Comparison of ENCODE assay signal across 8 cellular contexts in the genomic region with DNA sequence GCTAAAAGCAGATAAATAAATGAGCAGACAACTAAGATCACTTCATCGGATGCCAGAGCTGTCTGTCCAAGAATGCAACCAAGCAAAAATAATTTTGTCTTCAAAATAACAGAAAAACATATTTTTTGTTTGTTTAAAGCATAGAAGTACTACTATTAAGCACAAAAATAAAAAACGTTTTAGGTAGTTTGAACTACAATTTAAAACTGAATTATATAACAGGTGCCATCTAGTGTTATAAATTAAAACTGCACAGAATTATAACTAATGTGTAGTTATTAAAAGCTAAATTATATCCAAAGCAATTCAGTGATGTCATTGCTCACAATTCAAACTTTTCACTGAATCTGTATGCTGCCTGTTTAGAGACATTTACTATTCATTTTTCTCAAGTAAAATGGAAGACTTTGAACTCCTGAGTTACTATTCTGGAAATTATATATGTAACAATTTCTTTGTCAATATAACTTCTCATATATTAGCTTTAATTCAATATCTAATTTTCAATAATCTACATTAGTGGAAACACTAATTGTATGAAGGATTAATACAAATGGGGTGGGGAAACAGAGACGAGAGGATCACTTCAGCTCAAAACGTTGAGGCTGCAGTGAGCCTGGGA. TPM values are rescaled to one million over a fixed set of nuclear protein-coding genes. Genes with fewer than 3 reads are reported as not detected.
DNase-seq lines count a peak whose midpoint lies in the region; ATAC-seq, FAIRE-seq and TF ChIP-seq lines count a peak whose summit lies in the region.

No MANE protein-coding gene starts in this region.

- DNase-seq in SIG-M5 treated with dmso at 0.1 percent for 504 hours (lab: John Stamatoyannopoulos, UW; ENCODE audit: unreplicated experiment) (peak; percentile 23), SIG-M5 (lab: John Stamatoyannopoulos, UW) (no peak), Peyer's patch (no peak), esophagus squamous epithelium (lab: John Stamatoyannopoulos, UW) (no peak), small intestine (peak; percentile 11), GM19238 (ENCODE audit: insufficient read length, low spot score) (no peak), H7 (no peak)

- TF ChIP-seq CTCF in Peyer's patch (IDR thresholded peaks at IDR 0.05), result peak in 5 of 6 experiments; percentile 21 to 53 (median 41)
- peak in 5 of 6 experiments; percentile 20 to 73 (median 65) for TF ChIP-seq CTCF in esophagus squamous epithelium (IDR thresholded peaks at IDR 0.05)

- no peak overlapping the region for H3K27ac ChIP-seq in Peyer's patch
- no peak overlapping the region for H3K27ac ChIP-seq in esophagus squamous epithelium
- H3K27ac ChIP-seq in small intestine (ENCODE audit: low read depth in 1 of 2, low read length in 1 of 2), result no peak overlapping the region

- TF ChIP-seq POLR2A in Peyer's patch (IDR thresholded peaks at IDR 0.05) (no peak), esophagus squamous epithelium (IDR thresholded peaks at IDR 0.05) (no peak)

- FAIRE-seq in small intestine (lab: Jason Lieb, UNC), result peak; percentile 85

- 53 to 55% methylated on average over 4 of the region's 4 CpGs for WGBS in esophagus squamous epithelium, 2 donors
- 63 to 67% (median 65%) methylated on average over 4 of the region's 4 CpGs for WGBS in small intestine, 3 donors

- intact Hi-C loops in esophagus squamous epithelium (cut with DNase I), result no loop called here

- H3K9me3 ChIP-seq in Peyer's patch (no peaks in the 10 kb centered on the region), esophagus squamous epithelium (no peaks in the 10 kb centered on the region), small intestine (ENCODE audit: control insufficient read depth, low read depth) (no peaks in the 10 kb centered on the region)

- H3K4me1 ChIP-seq in Peyer's patch (no peaks in the 10 kb centered on the region), esophagus squamous epithelium (peaks cover 0 to 10% (median 0%) of the 10 kb centered on the region in 3 donors), small intestine (ENCODE audit: control insufficient read depth in 2 of 2, insufficient read depth in 1 of 2, low read depth in 1 of 2, low read length in 1 of 2) (no peaks in the 10 kb centered on the region)

- no peak for ATAC-seq in HG03045 (IDR thresholded peaks at IDR 0.05; ENCODE audit: unreplicated experiment)

- H3K27me3 ChIP-seq in Peyer's patch (no peaks in the 10 kb centered on the region), esophagus squamous epithelium (no peaks in the 10 kb centered on the region), small intestine (ENCODE audit: control insufficient read depth in 2 of 2, insufficient read depth in 2 of 2, low read length in 2 of 2) (no peaks in the 10 kb centered on the region), H7 (ENCODE audit: control insufficient read depth, insufficient read depth, low read length) (no peaks in the 10 kb centered on the region)

- H3K4me3 ChIP-seq in Peyer's patch, result no peak overlapping the region
- H3K4me3 ChIP-seq in esophagus squamous epithelium, result no peak overlapping the region
- H3K4me3 ChIP-seq in small intestine (ENCODE audit: low read depth in 1 of 2, low read length in 2 of 2), result no peak overlapping the region
- H3K4me3 ChIP-seq in H7 (ENCODE audit: insufficient read depth, low read depth, low read length), result no peak overlapping the region

- H3K36me3 ChIP-seq in Peyer's patch, result peaks cover 0 to 16% (median 0%) of the 10 kb centered on the region in 3 donors
- peaks cover 0 to 65% (median 0%) of the 10 kb centered on the region in 3 donors for H3K36me3 ChIP-seq in esophagus squamous epithelium
- H3K36me3 ChIP-seq in small intestine (ENCODE audit: control insufficient read depth in 2 of 2, insufficient read depth in 2 of 2, low read length in 2 of 2), result peaks cover 10 to 11% of the 10 kb centered on the region in 2 donors
- no peaks in the 10 kb centered on the region; the same call in 1 of the 2 replicates for H3K36me3 ChIP-seq in H7 (replicated peaks; ENCODE audit: control insufficient read depth, insufficient read depth, low read length)

RNA-seq across cellular contexts. Expression of a gene that starts 29.5 kb away (rescaled TPM):
- total RNA-seq in Peyer's patch (10 to 100 TPM; 12.2 to 32.2 (median 21.5) TPM), esophagus squamous epithelium (10 to 100 TPM in 3 of 4 donors, 1 to 10 TPM in 1; 9.1 to 44.6 (median 19.4) TPM)
- polyA plus RNA-seq in small intestine, result 1 to 10 TPM; 2.4 to 5.7 (median 5.6) TPM
- total RNA-seq in H7 (2014; rRNA removed; shearing (Covaris generic)), result 9.5 and 13.4 TPM in 2 replicates

RNA-seq across cellular contexts. Expression of a gene that starts 29.9 kb away (rescaled TPM):
- 10 to 100 TPM; 13.8 to 24.8 (median 18.8) TPM for total RNA-seq in Peyer's patch
- total RNA-seq in esophagus squamous epithelium, result 10 to 100 TPM in 3 of 4 donors, 1 to 10 TPM in 1; 9.7 to 12.3 (median 12.0) TPM
- polyA plus RNA-seq in small intestine, result 1 to 10 TPM; 4.2 to 5.3 (median 4.6) TPM
- total RNA-seq in H7 (2014; rRNA removed; shearing (Covaris generic)), result 8.3 and 13.2 TPM in 2 replicates

RNA-seq across cellular contexts. Expression of a gene that starts 43.7 kb away (rescaled TPM):
- not detected for total RNA-seq in Peyer's patch
- 100 to 1,000 TPM in 1 of 4 donors, 10 to 100 TPM in 3; 38.5 to 133 (median 81.9) TPM for total RNA-seq in esophagus squamous epithelium
- polyA plus RNA-seq in small intestine, result under 1 TPM in 1 of 3 donors, not detected in 2; 0.07 TPM
- total RNA-seq in H7 (2014; rRNA removed; shearing (Covaris generic)), result 0.11 and 1.9 TPM in 2 replicates

Comparison
In these comparisons a context has a peak if more than half of its experiments do, and no peak if none do; other contexts are left out.
1. DNase-seq: peak in SIG-M5 treated with dmso at 0.1 percent for 504 hours (single experiment) and small intestine (single experiment); none in SIG-M5 (single experiment), Peyer's patch (0 of 3), esophagus squamous epithelium (single experiment), GM19238 (single experiment) and H7 (single experiment).
2. RNA of a gene that starts 43.7 kb away (total RNA-seq): 38.5 to 133 TPM in esophagus squamous epithelium; 0.11 to 1.9 TPM in H7 and not detected in Peyer's patch; every median in the first group is over 10 times any median in the second.